ENCODE assay signal across 13 cellular contexts in the genomic region with DNA sequence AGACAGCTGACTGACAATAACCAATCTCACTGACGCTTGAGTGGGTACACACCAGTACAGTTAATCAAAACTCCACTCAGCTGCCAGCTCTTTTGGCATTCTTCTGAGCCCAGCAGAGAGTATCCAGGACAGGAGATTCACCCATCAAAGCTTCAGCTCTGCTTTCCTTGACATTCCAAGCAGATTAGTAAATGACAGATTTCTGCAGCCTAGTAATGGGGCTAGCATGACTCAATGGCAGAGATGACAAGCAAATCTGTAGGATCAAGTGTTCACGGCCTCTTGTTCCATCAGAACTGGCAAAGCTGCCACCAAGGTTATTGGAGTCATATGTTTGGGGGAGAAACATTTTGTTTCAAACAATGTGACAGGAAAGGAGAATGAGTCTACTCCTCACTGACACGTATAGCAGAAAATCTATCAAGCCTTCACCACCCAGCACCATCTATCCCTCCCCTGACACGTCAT.
DNase-seq lines count a peak whose midpoint lies in the region; ATAC-seq and TF ChIP-seq lines count a peak whose summit lies in the region.
"Had no signal": no experiment of that assay in that cellular context is flagged by ENCODE, and none has a peak within 500 bp of the region (broad histone marks: within the 10 kb centered on the region; RNA-seq: fewer than 3 reads in every experiment).

No MANE protein-coding gene starts in this region.

- H3K4me3 ChIP-seq in fibroblast of lung (replicated peaks in 1 of 4; ENCODE audit: control extremely low read depth in 1 of 4, insufficient read depth in 1 of 4, low read depth in 3 of 4, low read length in 4 of 4) (no peak overlapping the region), upper lobe of left lung (no peak overlapping the region)
- H3K4me3 ChIP-seq: SK-N-MC had no signal

- TF ChIP-seq CTCF in fibroblast of lung (conservative IDR thresholded peaks at IDR 0.05 in 1 of 2, IDR thresholded peaks at IDR 0.05 in 1 of 2; ENCODE audit: low read depth in 1 of 2, low read length in 2 of 2) (no peak), progenitor cell of endocrine pancreas (IDR thresholded peaks at IDR 0.05; ENCODE audit: unreplicated experiment) (no peak), upper lobe of left lung (IDR thresholded peaks at IDR 0.05) (no peak)

- no peaks in the 10 kb centered on the region for H3K36me3 Mint-ChIP-seq in progenitor cell of endocrine pancreas (ENCODE audit: insufficient read depth)
- H3K36me3 Mint-ChIP-seq: natural killer cell had no signal

- ATAC-seq in HG02759 (IDR thresholded peaks at IDR 0.05; ENCODE audit: unreplicated experiment) (no peak), upper lobe of left lung (ENCODE audit: low FRiP score in 2 of 2) (no peak)
- ATAC-seq: natural killer cell had no signal

- peaks cover 4% of the 10 kb centered on the region for H3K27me3 Mint-ChIP-seq in progenitor cell of endocrine pancreas

- no peak overlapping the region for H3K4me3 Mint-ChIP-seq in progenitor cell of endocrine pancreas (ENCODE audit: low read depth)
- H3K4me3 Mint-ChIP-seq: natural killer cell had no signal

- no peaks in the 10 kb centered on the region for H3K79me2 ChIP-seq in fibroblast of lung (ENCODE audit: control insufficient read depth, insufficient read depth, low read length)

- no peak for TF ChIP-seq EP300 in upper lobe of left lung (IDR thresholded peaks at IDR 0.05)

- no peak for TF ChIP-seq POLR2A in upper lobe of left lung (IDR thresholded peaks at IDR 0.05)

- H3K4me2 ChIP-seq in fibroblast of lung (ENCODE audit: extremely low read depth, insufficient read depth, low read length) = peak overlapping the region; percentile 78

- H3K4me1 ChIP-seq in fibroblast of lung (ENCODE audit: control insufficient read depth, extremely low read depth, insufficient read depth, low read length) (peaks cover 20% of the 10 kb centered on the region), upper lobe of left lung (no peaks in the 10 kb centered on the region)

- DNase-seq in GM04503 (ENCODE audit: low read depth) (peak; percentile 85), RKO (ENCODE audit: low spot score) (peak; percentile 84), fibroblast of lung (ENCODE audit: low read depth in 2 of 2) (peak; percentile 52 to 88), progenitor cell of endocrine pancreas (ENCODE audit: low spot score, unreplicated experiment) (no peak), occipital lobe (lab: John Stamatoyannopoulos, UW) (no peak), upper lobe of left lung (no peak)
- no peak for DNase-seq in stimulated activated CD4-positive, alpha-beta T cell treated with anti-CD3 and anti-CD28 coated beads, Interleukin-2, amount 100 ng/mL, for 24 hours
- DNase-seq: hippocampal formation; natural killer cell; NCI-H1694; stimulated activated CD4-positive, alpha-beta T cell treated with anti-CD3 and anti-CD28 coated beads, Interleukin-4, amount 100 ng/mL, for 4 hours had no signal

- 72 to 78% methylated on average over 4 of the region's 4 CpGs for WGBS in upper lobe of left lung, 2 donors

- H3K27me3 ChIP-seq in fibroblast of lung (ENCODE audit: control insufficient read depth, insufficient read depth, low read length) = no peaks in the 10 kb centered on the region
- no peaks in the 10 kb centered on the region for H3K27me3 ChIP-seq in upper lobe of left lung

- peak overlapping the region; percentile 7 for H2AFZ ChIP-seq in fibroblast of lung (ENCODE audit: low read length)

- H3K27ac ChIP-seq in fibroblast of lung (ENCODE audit: insufficient read depth, low read length) (peak overlapping the region; percentile 31), upper lobe of left lung (no peak overlapping the region)
- H3K27ac ChIP-seq: SK-N-MC had no signal

- H3K9me3 Mint-ChIP-seq in progenitor cell of endocrine pancreas (ENCODE audit: low read depth) = no peaks in the 10 kb centered on the region

- H3K9me3 ChIP-seq in fibroblast of lung (ENCODE audit: control insufficient read depth, insufficient read depth, low read depth, low read length) (no peaks in the 10 kb centered on the region), upper lobe of left lung (no peaks in the 10 kb centered on the region)

- no peaks in the 10 kb centered on the region for H4K20me1 ChIP-seq in fibroblast of lung (ENCODE audit: control insufficient read depth, extremely low read depth, insufficient read depth, low read length)

- H3K9ac ChIP-seq in fibroblast of lung (ENCODE audit: insufficient read depth, low read length) = no peak overlapping the region

- H3K4me1 Mint-ChIP-seq in progenitor cell of endocrine pancreas (ENCODE audit: low read depth) = peaks cover 16% of the 10 kb centered on the region
- H3K4me1 Mint-ChIP-seq: natural killer cell had no signal

- H3K36me3 ChIP-seq in fibroblast of lung (ENCODE audit: control insufficient read depth, insufficient read depth, low read length) = no peaks in the 10 kb centered on the region
- no peaks in the 10 kb centered on the region for H3K36me3 ChIP-seq in upper lobe of left lung

- H3K27ac Mint-ChIP-seq in progenitor cell of endocrine pancreas = peak overlapping the region; percentile 40
- H3K27ac Mint-ChIP-seq: natural killer cell had no signal

Comparison
In these comparisons a context has a peak if more than half of its experiments do, and no peak if none do; other contexts are left out.
1. DNase-seq: peak in GM04503 (single experiment), RKO (single experiment) and fibroblast of lung (2 of 2); none in progenitor cell of endocrine pancreas (single experiment), stimulated activated CD4-positive, alpha-beta T cell treated with anti-CD3 and anti-CD28 coated beads, Interleukin-2, amount 100 ng/mL, for 24 hours (0 of 2), occipital lobe (single experiment) and upper lobe of left lung (0 of 2).